ENCODE assay signal across 18 cellular contexts in genomic region chr12:41701943-41702601, GRCh38.
DNase-seq lines count a peak whose midpoint lies in the region; ATAC-seq, FAIRE-seq and TF ChIP-seq lines count a peak whose summit lies in the region.
"Had no signal": no experiment of that assay in that cellular context is flagged by ENCODE, and none has a peak within 500 bp of the region (broad histone marks: within the 10 kb centered on the region; RNA-seq: fewer than 3 reads in every experiment).

No MANE protein-coding gene starts in this region.

- no peak for FAIRE-seq in K562 (lab: Jason Lieb, UNC)
- FAIRE-seq: A204.1, H54, HTR-8/SVneo had no signal

- TF ChIP-seq POLR2A in K562 (conservative IDR thresholded peaks at IDR 0.05): no peak

- H3K27ac ChIP-seq in K562 (ENCODE audit: extremely low read depth, low read depth, low read length): no peak overlapping the region
- H3K27ac ChIP-seq: PC-9 had no signal

- no peaks in the 10 kb centered on the region for H3K36me3 ChIP-seq in K562 (ENCODE audit: control insufficient read depth, insufficient read depth, low read length)

- POLR2A ChIA-PET in K562 (lab: Yijun Ruan, JAX): no interaction called here

- TF ChIP-seq EP300 in K562 (IDR thresholded peaks at IDR 0.05; ENCODE audit: low read length): no peak

- no peaks in the 10 kb centered on the region for H3K9me1 ChIP-seq in K562 (ENCODE audit: control insufficient read depth, insufficient read depth, low read length)

- intact Hi-C loops in K562 (cut with micrococcal nuclease): no loop called here

- no peak for TF ChIP-seq CTCF in K562 (IDR thresholded peaks at IDR 0.05 in 2 of 3, conservative IDR thresholded peaks at IDR 0.05 in 1 of 3; ENCODE audit: insufficient read depth in 2 of 3, low read depth in 1 of 3, low read length in 3 of 3)

- CTCF ChIA-PET in K562 (lab: Yijun Ruan, JAX; ENCODE audit: low intra/inter-chr PET ratio): no interaction called here

- H4K20me1 ChIP-seq in K562 (replicated peaks; ENCODE audit: control insufficient read depth, insufficient read depth, low read length): no peaks in the 10 kb centered on the region

- ATAC-seq in K562 (no peak), GM18498 (IDR thresholded peaks at IDR 0.05; ENCODE audit: unreplicated experiment) (no peak)

- H3K4me1 ChIP-seq in K562 (replicated peaks in 1 of 2; ENCODE audit: control insufficient read depth in 2 of 2, insufficient read depth in 2 of 2, low read length in 2 of 2): no peaks in the 10 kb centered on the region
- H3K4me1 ChIP-seq: Caco-2 had no signal

- H3K79me2 ChIP-seq in K562 (ENCODE audit: control insufficient read depth, insufficient read depth, low read length): no peaks in the 10 kb centered on the region

- H2AFZ ChIP-seq in K562 (ENCODE audit: low read depth, low read length): no peak overlapping the region
- H2AFZ ChIP-seq: PC-9 had no signal

- no peaks in the 10 kb centered on the region for H3K27me3 ChIP-seq in K562 (ENCODE audit: control insufficient read depth in 2 of 2, insufficient read depth in 2 of 2, low read length in 2 of 2)

- 0% methylated on average over 2 of the region's 2 CpGs for WGBS in K562 (ENCODE audit: insufficient coverage, low coverage, missing lambda C conversion rate)

- peak; percentile 41 for DNase-seq in DMS53 treated with DMSO at 0.1 percent for 48 hours (lab: John Stamatoyannopoulos, UW; ENCODE audit: unreplicated experiment)
- peak; percentile 33 for DNase-seq in NCI-H226
- DNase-seq in K562 (ENCODE audit: extremely low read depth in 1 of 4, low spot score in 3 of 4): no peak
- peak; percentile 55 for DNase-seq in kidney tubule cell (ENCODE audit: low spot score)
- DNase-seq in OCI-M2 (lab: John Stamatoyannopoulos, UW; ENCODE audit: unreplicated experiment): no peak
- no peak for DNase-seq in effector CD8-positive, alpha-beta T cell (lab: John Stamatoyannopoulos, UW)
- no peak for DNase-seq in NOMO-1 treated with DMSO at 0.1 percent for 48 hours (lab: John Stamatoyannopoulos, UW; ENCODE audit: unreplicated experiment)
- DNase-seq: Caco-2; CD4-positive, alpha-beta T cell; GF-D8; NCI-H1105; NCI-H2081; NCI-H748 treated with DMSO at 0.1 percent for 48 hours; PC-9 had no signal

- in situ Hi-C loops in K562 (cut with MboI): no loop called here

- H3K4me2 ChIP-seq in K562 (ENCODE audit: insufficient read depth, low read length): no peak overlapping the region
- H3K4me2 ChIP-seq: PC-9 had no signal

- H3K9ac ChIP-seq in K562 (ENCODE audit: insufficient read depth in 1 of 2, low read depth in 2 of 2, low read length in 2 of 2): no peak overlapping the region

- no peak for TF ChIP-seq RAD21 in K562 (CRISPR knock-in tag; conservative IDR thresholded peaks at IDR 0.05 in 1 of 2, IDR thresholded peaks at IDR 0.05 in 1 of 2)

- no peaks in the 10 kb centered on the region for H3K9me3 ChIP-seq in K562 (replicated peaks; ENCODE audit: control insufficient read depth, insufficient read depth, low read depth, low read length)
- H3K9me3 ChIP-seq: Caco-2 had no signal

- no TSS peak for BruUV-seq in K562 (replicated peaks; lab: Mats Ljungman, UMichigan)

- no peak overlapping the region for H3K4me3 ChIP-seq in K562
- H3K4me3 ChIP-seq: PC-9 had no signal

TF ChIP-seq in K562, 482 proteins besides CTCF, POLR2A, EP300 and RAD21:
- TF ChIP-seq MAFK (IDR thresholded peaks at IDR 0.05; ENCODE audit: low read length): peak; percentile 67
- peak; percentile 67 for TF ChIP-seq ZNF316 (IDR thresholded peaks at IDR 0.05)
- peak; percentile 67 for TF ChIP-seq MAFG (tag; conservative IDR thresholded peaks at IDR 0.05)
- peak; percentile 62 for TF ChIP-seq C11orf30 (IDR thresholded peaks at IDR 0.05; ENCODE audit: low read depth)
- TF ChIP-seq SMARCC2 (IDR thresholded peaks at IDR 0.05; ENCODE audit: low read depth): no peak
- peak; percentile 67 for TF ChIP-seq MAFF (IDR thresholded peaks at IDR 0.05; ENCODE audit: low read length)

Comparison
In these comparisons a context has a peak if more than half of its experiments do, and no peak if none do; other contexts are left out.
1. DNase-seq: peak in DMS53 treated with DMSO at 0.1 percent for 48 hours (single experiment), NCI-H226 (single experiment) and kidney tubule cell (single experiment); none in K562 (0 of 4), OCI-M2 (single experiment), effector CD8-positive, alpha-beta T cell (single experiment) and NOMO-1 treated with DMSO at 0.1 percent for 48 hours (single experiment).